ENCODE assay signal across 6 cellular contexts in the genomic region with DNA sequence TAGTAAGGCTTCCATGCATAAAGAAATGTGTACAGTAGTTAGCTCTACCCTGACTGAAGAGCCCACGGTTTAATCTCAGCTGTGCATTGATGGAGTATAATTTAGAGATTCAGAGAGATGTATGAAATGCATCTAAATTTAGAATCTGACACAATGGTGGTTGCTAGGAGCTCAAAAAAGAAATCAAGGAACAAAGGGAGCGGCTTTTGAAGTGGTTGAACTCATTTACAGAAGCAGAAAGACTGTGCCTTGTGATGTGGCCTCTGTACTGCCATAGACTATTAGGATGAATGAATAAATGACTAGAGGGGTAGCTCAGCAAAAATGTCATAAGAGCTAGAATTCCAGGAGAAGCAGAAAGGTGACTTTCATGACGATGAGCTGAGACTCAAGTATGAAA.
"Had no signal": no experiment of that assay in that cellular context is flagged by ENCODE, and none has a peak within 500 bp of the region (broad histone marks: within the 10 kb centered on the region; RNA-seq: fewer than 3 reads in every experiment).

No MANE protein-coding gene starts in this region.

- ATAC-seq: gastroesophageal sphincter; stimulated activated naive CD8-positive, alpha-beta T cell treated with anti-CD3 and anti-CD28 coated beads, Interleukin-15, Interleukin-2, amounts not matched to agents 100 U/mL and 50 U/mL, for 24 hours had no signal

- DNase-seq: activated effector memory CD4-positive, alpha-beta T cell treated with Interleukin-2 at 50 U/mL for 16 hours; effector memory CD4-positive, alpha-beta T cell; sigmoid colon; stimulated activated CD4-positive, alpha-beta T cell treated with anti-CD3 and anti-CD28 coated beads, Interleukin-12 subunit alpha, Interleukin-12 subunit beta, amount 100 ng/mL, for 4 hours; stimulated activated naive CD8-positive, alpha-beta T cell treated with anti-CD3 and anti-CD28 coated beads, Interleukin-15, Interleukin-2, amounts not matched to agents 100 U/mL and 50 U/mL, for 24 hours had no signal
